In the genomic region with DNA sequence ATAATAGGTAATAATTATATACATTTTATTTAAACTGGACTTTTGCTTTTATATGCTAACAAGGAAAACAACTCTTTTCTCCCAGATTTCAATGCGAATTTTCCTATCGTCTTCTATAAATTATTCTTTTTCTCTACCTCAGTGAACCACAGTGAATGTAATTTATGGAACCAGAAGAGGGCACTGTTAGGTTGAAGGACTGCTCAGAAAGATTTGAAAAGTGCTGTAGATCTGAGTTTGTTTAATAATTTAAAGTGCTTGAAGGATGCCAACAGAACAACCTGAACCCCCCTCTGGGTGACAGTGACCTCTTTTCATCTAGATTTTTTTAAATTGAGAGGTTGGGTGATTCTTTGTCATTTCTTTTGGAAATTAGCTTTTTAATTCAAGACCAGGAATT, we compare ENCODE assay signal across 9 cellular contexts. TPM values are rescaled to one million over a fixed set of nuclear protein-coding genes. Genes with fewer than 3 reads are reported as not detected.
DNase-seq lines count a peak whose midpoint lies in the region; ATAC-seq and TF ChIP-seq lines count a peak whose summit lies in the region.
"Had no signal": no experiment of that assay in that cellular context is flagged by ENCODE, and none has a peak within 500 bp of the region (broad histone marks: within the 10 kb centered on the region; RNA-seq: fewer than 3 reads in every experiment).

No MANE protein-coding gene starts in this region.

- no peak overlapping the region for H3K4me3 ChIP-seq in adipocyte (ENCODE audit: low read length)
- no peak overlapping the region for H3K4me3 ChIP-seq in lower lobe of right lung
- H3K4me3 ChIP-seq: lung had no signal

- no peak overlapping the region for H3K27ac ChIP-seq in lower lobe of right lung

- H3K9me3 ChIP-seq in adipocyte (ENCODE audit: control insufficient read depth, low read length) (no peaks in the 10 kb centered on the region), lower lobe of right lung (no peaks in the 10 kb centered on the region)

- H3K27me3 ChIP-seq in adipocyte (replicated peaks; ENCODE audit: control insufficient read depth, insufficient read depth, low read length) (no peaks in the 10 kb centered on the region), lower lobe of right lung (ENCODE audit: low read depth) (no peaks in the 10 kb centered on the region)

- peak; percentile 30 for TF ChIP-seq CTCF in lower lobe of right lung (IDR thresholded peaks at IDR 0.05)

- H3K4me1 ChIP-seq in adipocyte (ENCODE audit: control insufficient read depth, insufficient read depth, low read length) (no peaks in the 10 kb centered on the region), lower lobe of right lung (no peaks in the 10 kb centered on the region)

- peak in 1 of 2 donors; percentile 41 for ATAC-seq in lower lobe of right lung
- no peak for ATAC-seq in stimulated activated naive CD8-positive, alpha-beta T cell treated with anti-CD3 and anti-CD28 coated beads, Interleukin-15, Interleukin-2, amounts not matched to agents 100 U/mL and 50 U/mL, for 24 hours

- DNase-seq in ELR (ENCODE audit: low read depth) (peak; percentile 55), NCI-H1105 (lab: John Stamatoyannopoulos, UW) (peak; percentile 10), adipocyte (ENCODE audit: low read depth) (peak; percentile 68), lower lobe of right lung (no peak), T-helper 9 cell (no peak), activated gamma-delta T cell (lab: John Stamatoyannopoulos, UW) (no peak)
- DNase-seq in stimulated activated naive CD8-positive, alpha-beta T cell treated with anti-CD3 and anti-CD28 coated beads, Interleukin-15, Interleukin-2, amounts not matched to agents 100 U/mL and 50 U/mL, for 24 hours = no peak
- DNase-seq in activated CD4-positive, CD25-positive, alpha-beta regulatory T cell (lab: John Stamatoyannopoulos, UW) = no peak

- H3K9ac ChIP-seq in adipocyte (ENCODE audit: low read length) = no peak overlapping the region

- intact Hi-C loops in lower lobe of right lung (cut with DNase I) = no loop called here

- no peaks in the 10 kb centered on the region for H3K36me3 ChIP-seq in adipocyte (ENCODE audit: control insufficient read depth, insufficient read depth, low read length, severe bottlenecking)
- H3K36me3 ChIP-seq in lower lobe of right lung = peaks cover 85% of the 10 kb centered on the region

RNA-seq across cellular contexts. Expression of a gene that starts 54.9 kb away (rescaled TPM):
- total RNA-seq in lower lobe of right lung = not detected
- total RNA-seq: lung had no signal

Comparison
In these comparisons a context has a peak if more than half of its experiments do, and no peak if none do; other contexts are left out.
1. DNase-seq: peak in ELR (single experiment), NCI-H1105 (single experiment) and adipocyte (single experiment); none in lower lobe of right lung (single experiment), stimulated activated naive CD8-positive, alpha-beta T cell treated with anti-CD3 and anti-CD28 coated beads, Interleukin-15, Interleukin-2, amounts not matched to agents 100 U/mL and 50 U/mL, for 24 hours (single experiment), T-helper 9 cell (single experiment), activated gamma-delta T cell (single experiment) and activated CD4-positive, CD25-positive, alpha-beta regulatory T cell (0 of 4).